Comparison of ENCODE assay signal across 11 cellular contexts in the genomic region with DNA sequence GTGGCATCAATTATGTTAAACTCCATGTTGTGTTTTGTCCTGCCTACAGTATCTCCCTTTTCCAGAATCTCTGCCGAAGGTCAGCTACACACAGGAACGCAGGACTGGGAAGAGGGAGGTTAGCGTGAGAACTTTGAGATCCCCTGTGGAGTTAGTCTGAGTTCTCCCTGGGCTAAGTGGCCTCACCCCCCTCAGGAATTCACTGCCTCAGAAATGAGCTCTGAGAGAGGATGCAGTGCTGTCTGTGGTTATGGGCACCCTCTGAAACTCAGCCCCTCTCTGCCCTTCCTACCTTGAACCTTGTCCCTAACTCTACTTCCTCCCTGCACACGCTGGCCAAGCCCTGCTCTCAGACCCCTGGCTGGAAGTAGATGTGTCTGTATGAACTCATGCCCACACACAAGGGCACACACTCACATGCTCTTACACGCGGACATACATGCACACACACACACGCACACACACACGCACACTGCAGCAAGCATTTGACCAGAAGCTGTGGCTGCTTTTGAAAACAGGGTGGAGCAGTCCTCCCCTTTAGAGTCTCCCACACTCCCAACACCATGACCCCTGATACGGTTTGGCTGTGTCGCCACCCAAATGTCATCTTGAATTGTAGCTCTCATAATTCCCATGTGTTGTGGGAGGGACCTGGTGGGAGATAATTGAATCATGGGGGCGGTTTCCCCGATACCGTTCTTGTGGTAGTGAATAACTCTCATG. TPM values are rescaled to one million over a fixed set of nuclear protein-coding genes. Genes with fewer than 3 reads are reported as not detected.
DNase-seq lines count a peak whose midpoint lies in the region; ATAC-seq and TF ChIP-seq lines count a peak whose summit lies in the region.
"Had no signal": no experiment of that assay in that cellular context is flagged by ENCODE, and none has a peak within 500 bp of the region (broad histone marks: within the 10 kb centered on the region; RNA-seq: fewer than 3 reads in every experiment).

No MANE protein-coding gene starts in this region.

- WGBS in mesendoderm (ENCODE audit: extremely low coverage, insufficient coverage, low lambda C conversion rate): no CpG with 5 or more reads among the region's 13 CpGs

- no peak overlapping the region for H2BK15ac ChIP-seq in mesendoderm (replicated peaks; ENCODE audit: low read depth)

- no peak overlapping the region for H2BK120ac ChIP-seq in mesendoderm (ENCODE audit: low read depth, low read length)

- H3K36me3 ChIP-seq in BLaER1 treated with 17β-estradiol and CSF1 and Interleukin-3, amounts not matched to agents 10 nM and 100 nM: no peaks in the 10 kb centered on the region
- H3K36me3 ChIP-seq in HUES48 (ENCODE audit: control insufficient read depth, insufficient read depth, low read length) (no peaks in the 10 kb centered on the region), breast epithelium (no peaks in the 10 kb centered on the region), mesendoderm (ENCODE audit: control insufficient read depth, insufficient read depth, low read length) (no peaks in the 10 kb centered on the region)
- H3K36me3 ChIP-seq: tibial artery had no signal

- intact Hi-C loops in breast epithelium (cut with DNase I; ENCODE audit: low total_unique reads): no loop called here

- no peak overlapping the region for H3K27ac ChIP-seq in BLaER1 treated with 17β-estradiol and CSF1 and Interleukin-3, amounts not matched to agents 10 nM and 100 nM
- peak overlapping the region; percentile 70 for H3K27ac ChIP-seq in HUES48 (ENCODE audit: low read depth, low read length)
- H3K27ac ChIP-seq in breast epithelium: no peak overlapping the region
- H3K27ac ChIP-seq in mesendoderm (ENCODE audit: low read depth, low read length): no peak overlapping the region
- H3K27ac ChIP-seq: tibial artery had no signal

- no peak overlapping the region; a peak in 1 of 22 replicates for H3K9ac ChIP-seq in BLaER1 treated with 17β-estradiol and CSF1 and Interleukin-3, amounts not matched to agents 10 nM and 100 nM
- H3K9ac ChIP-seq in HUES48 (ENCODE audit: low read depth, low read length) (no peak overlapping the region; the same call in 1 of the 2 replicates), mesendoderm (ENCODE audit: low read length) (no peak overlapping the region)

- H4K5ac ChIP-seq in mesendoderm (ENCODE audit: low read length): no peak overlapping the region

- H2BK5ac ChIP-seq in mesendoderm (ENCODE audit: low read length): no peak overlapping the region

- H4K20me1 ChIP-seq in BLaER1 treated with 17β-estradiol and CSF1 and Interleukin-3, amounts not matched to agents 10 nM and 100 nM: no peaks in the 10 kb centered on the region

- H3K4me2 ChIP-seq in BLaER1 treated with 17β-estradiol and CSF1 and Interleukin-3, amounts not matched to agents 10 nM and 100 nM: peak overlapping the region in 10 of 11 experiments; percentile 8 to 63 (median 53); a peak in 18 of 22 replicates
- no peak overlapping the region for H3K4me2 ChIP-seq in mesendoderm (ENCODE audit: low read length)

- H3K27me3 ChIP-seq in BLaER1 treated with 17β-estradiol and CSF1 and Interleukin-3, amounts not matched to agents 10 nM and 100 nM: peaks cover 28 to 36% (median 33%) of the 10 kb centered on the region in 11 experiments
- peaks cover 44% of the 10 kb centered on the region for H3K27me3 ChIP-seq in HUES48 (ENCODE audit: control insufficient read depth, insufficient read depth, low read length)
- H3K27me3 ChIP-seq in breast epithelium: no peaks in the 10 kb centered on the region
- H3K27me3 ChIP-seq in mesendoderm (ENCODE audit: insufficient read depth, low read length, poor library complexity): peaks cover 4% of the 10 kb centered on the region
- H3K27me3 ChIP-seq: tibial artery had no signal

- TF ChIP-seq CTCF in breast epithelium (IDR thresholded peaks at IDR 0.05): no peak
- no peak for TF ChIP-seq CTCF in GM13976 (IDR thresholded peaks at IDR 0.05; ENCODE audit: borderline replicate concordance, control extremely low read depth, extremely low read depth, insufficient read depth, missing control alignments)

- H4K8ac ChIP-seq in mesendoderm (ENCODE audit: low read depth, low read length): no peak overlapping the region

- no peak overlapping the region for H2AK5ac ChIP-seq in mesendoderm (ENCODE audit: low read length)

- H3K23ac ChIP-seq in mesendoderm (ENCODE audit: low read length): no peak overlapping the region

- H3K18ac ChIP-seq in mesendoderm (ENCODE audit: low read length): no peak overlapping the region

- ATAC-seq in HG02610 (IDR thresholded peaks at IDR 0.05; ENCODE audit: unreplicated experiment): no peak
- ATAC-seq: activated naive CD4-positive, alpha-beta T cell treated with anti-CD3 and anti-CD28 coated beads, Interleukin-2, amount 50 U/mL, for 72 hours had no signal

- H3K79me1 ChIP-seq in mesendoderm (ENCODE audit: low read length): no peaks in the 10 kb centered on the region

- no peak overlapping the region for H3K4ac ChIP-seq in mesendoderm (ENCODE audit: low read depth, low read length)

- H3K79me2 ChIP-seq in mesendoderm (ENCODE audit: control insufficient read depth, insufficient read depth, low read length): no peaks in the 10 kb centered on the region

- H3K9me3 ChIP-seq in BLaER1 treated with 17β-estradiol and CSF1 and Interleukin-3, amounts not matched to agents 10 nM and 100 nM (replicated peaks in 1 of 11): no peaks in the 10 kb centered on the region
- H3K9me3 ChIP-seq in HUES48 (ENCODE audit: control insufficient read depth, insufficient read depth, low read length) (no peaks in the 10 kb centered on the region), breast epithelium (no peaks in the 10 kb centered on the region)
- H3K9me3 ChIP-seq: tibial artery had no signal

- no peak overlapping the region for H3K4me3 ChIP-seq in BLaER1 treated with 17β-estradiol and CSF1 and Interleukin-3, amounts not matched to agents 10 nM and 100 nM
- H3K4me3 ChIP-seq in HUES48 (ENCODE audit: low read depth, low read length) (peak overlapping the region; percentile 25; the same call in 1 of the 2 replicates), breast epithelium (peak overlapping the region in 1 of 3 donors; percentile 15), mesendoderm (ENCODE audit: low read length) (no peak overlapping the region)

- in situ Hi-C loops in GM13976 (cut with MboI; ENCODE audit: low sequenced_read_pairs, unreplicated experiment): no loop called here

- peak overlapping the region; percentile 17 for H3K56ac ChIP-seq in mesendoderm (ENCODE audit: low read length)

- no peak for TF ChIP-seq POLR2A in breast epithelium (IDR thresholded peaks at IDR 0.05)

- H3K4me1 ChIP-seq in BLaER1 treated with 17β-estradiol and CSF1 and Interleukin-3, amounts not matched to agents 10 nM and 100 nM: peaks cover 22 to 43% (median 41%) of the 10 kb centered on the region in 10 experiments
- H3K4me1 ChIP-seq in HUES48 (ENCODE audit: control insufficient read depth, insufficient read depth, low read length): peaks cover 15% of the 10 kb centered on the region
- H3K4me1 ChIP-seq in breast epithelium: peaks cover 0 to 8% of the 10 kb centered on the region in 2 donors
- no peaks in the 10 kb centered on the region for H3K4me1 ChIP-seq in mesendoderm (ENCODE audit: control insufficient read depth, low read depth, low read length)

- DNase-seq in breast epithelium (ENCODE audit: low spot score in 2 of 2) (peak; percentile 11 to 34), mesendoderm (peak; percentile 98), GM13976 (ENCODE audit: low spot score) (no peak), T1000 (lab: John Stamatoyannopoulos, UW) (no peak)
- no peak for DNase-seq in activated CD4-positive, alpha-beta T cell treated with anti-CD3 and anti-CD28 coated beads for 1 hour
- DNase-seq: SIG-M5 had no signal

RNA-seq across cellular contexts. Expression of a gene that starts 5.3 kb away (rescaled TPM):
- total RNA-seq in breast epithelium: 10 to 100 TPM; 16.3 to 40.2 (median 25.2) TPM
- polyA plus RNA-seq in mesendoderm (2013, experiment 1 of 2): 2.8 TPM
- polyA plus RNA-seq in mesendoderm (2013, experiment 2 of 2): 2.9 TPM

Comparison
In these comparisons a context has a peak if more than half of its experiments do, and no peak if none do; other contexts are left out.
1. DNase-seq: peak in breast epithelium (2 of 2) and mesendoderm (single experiment); none in GM13976 (single experiment), activated CD4-positive, alpha-beta T cell treated with anti-CD3 and anti-CD28 coated beads for 1 hour (single experiment) and T1000 (single experiment).